In genomic region chr5:77086611-77087483, GRCh38 we compare ENCODE assay signal across 1 cellular context.
A peak's percentile ranks its signal among the peaks of the same experiment; 100 is the strongest.
TF ChIP-seq lines count a peak whose summit lies in the region.

ZBED3 (minus strand) TSS chr5:77087285; CDS start chr5:77077878, 9,407 bp downstream.

TF ChIP-seq in H1, 55 proteins besides CTCF, POLR2A, EP300 and RAD21 (continued from another document):
- TF ChIP-seq ASH2L (IDR thresholded peaks at IDR 0.05; ENCODE audit: low read length) (peak; percentile 76), BRCA1 (IDR thresholded peaks at IDR 0.05; ENCODE audit: low read depth, low read length) (no peak), TCF12 (IDR thresholded peaks at IDR 0.05; ENCODE audit: low read depth, low read length) (0 out of 2 replicates have a peak, but pooled peaks have one; percentile 22), SIX5 (IDR thresholded peaks at IDR 0.05; ENCODE audit: low read depth, low read length) (no peak), SRF (IDR thresholded peaks at IDR 0.05; ENCODE audit: low read depth, low read length) (no peak; the same call in 1 of the 2 replicates), NRF1 (IDR thresholded peaks at IDR 0.05; ENCODE audit: low read depth, low read length) (no peak), KDM4A (IDR thresholded peaks at IDR 0.05; ENCODE audit: low read depth, low read length, severe bottlenecking) (peak; percentile 79), HDAC6 (IDR thresholded peaks at IDR 0.05; ENCODE audit: low read depth, low read length) (no peak), ATF2 (IDR thresholded peaks at IDR 0.05; ENCODE audit: low read length) (peak; percentile 82; the same call in 1 of the 2 replicates), SAP30 (IDR thresholded peaks at IDR 0.05; ENCODE audit: insufficient read depth, insufficient replicate concordance, low read length) (no peak), SIN3A (conservative IDR thresholded peaks at IDR 0.05 in 1 of 2, IDR thresholded peaks at IDR 0.05 in 1 of 2; ENCODE audit: low read depth in 1 of 2, low read length in 2 of 2) (peak in 1 of 2 experiments; percentile 42; a peak in 1 of 4 replicates), TAF1 (IDR thresholded peaks at IDR 0.05; ENCODE audit: low read depth, low read length) (peak; percentile 81), SP2 (IDR thresholded peaks at IDR 0.05; ENCODE audit: low read length) (no peak), ATF3 (IDR thresholded peaks at IDR 0.05; ENCODE audit: insufficient read depth, low read depth, low read length) (peak; percentile 61; the same call in 1 of the 2 replicates), BACH1 (IDR thresholded peaks at IDR 0.05; ENCODE audit: low read length) (no peak; the same call in none of the 2 replicates), SP4 (IDR thresholded peaks at IDR 0.05; ENCODE audit: low read length) (no peak), KDM1A (IDR thresholded peaks at IDR 0.05; ENCODE audit: borderline replicate concordance, low read length) (no peak), GTF2F1 (IDR thresholded peaks at IDR 0.05; ENCODE audit: borderline replicate concordance, low read depth, low read length) (no peak), EGR1 (IDR thresholded peaks at IDR 0.05; ENCODE audit: borderline replicate concordance, low read depth, low read length) (no peak), TAF7 (optimal IDR thresholded peaks at IDR 0.05; ENCODE audit: borderline replicate concordance, low read depth, low read length) (peak; percentile 51), JUN (IDR thresholded peaks at IDR 0.05; ENCODE audit: low read depth, low read length) (0 out of 2 replicates have a peak, but pooled peaks have one; percentile 20), JUND (IDR thresholded peaks at IDR 0.05; ENCODE audit: low read length) (peak; percentile 92), USF2 (IDR thresholded peaks at IDR 0.05; ENCODE audit: low read length) (peak; percentile 57; the same call in 1 of the 2 replicates), CEBPB (IDR thresholded peaks at IDR 0.05; ENCODE audit: low read depth, low read length) (peak; percentile 98), CTBP2 (IDR thresholded peaks at IDR 0.05; ENCODE audit: borderline replicate concordance, insufficient read depth, insufficient read length, low read length) (no peak), YY1 (IDR thresholded peaks at IDR 0.05; ENCODE audit: low read depth, low read length) (peak; percentile 28; the same call in 1 of the 2 replicates), KDM5A (IDR thresholded peaks at IDR 0.05; ENCODE audit: low read length) (no peak), SP1 (IDR thresholded peaks at IDR 0.05; ENCODE audit: low read depth, low read length) (0 out of 2 replicates have a peak, but pooled peaks have one; percentile 17), MAX (IDR thresholded peaks at IDR 0.05) (peak; percentile 83), POLR2AphosphoS5 (IDR thresholded peaks at IDR 0.05; ENCODE audit: low read depth, low read length) (peak; percentile 75), POU5F1 (IDR thresholded peaks at IDR 0.05; ENCODE audit: low read depth, low read length) (no peak), CBX5 (IDR thresholded peaks at IDR 0.05; ENCODE audit: low read depth, low read length) (no peak), RBBP5 (IDR thresholded peaks at IDR 0.05; ENCODE audit: borderline replicate concordance, low read depth, low read length) (peak; percentile 43; the same call in 1 of the 2 replicates), CREB1 (IDR thresholded peaks at IDR 0.05) (peak; percentile 90), E2F6 (IDR thresholded peaks at IDR 0.05) (peak; percentile 65), TEAD4 (IDR thresholded peaks at IDR 0.05; ENCODE audit: low read depth, low read length) (peak; percentile 12; the same call in 1 of the 2 replicates), RXRA (IDR thresholded peaks at IDR 0.05; ENCODE audit: insufficient read depth, low read depth, low read length) (no peak), CHD2 (IDR thresholded peaks at IDR 0.05; ENCODE audit: low read length) (0 out of 2 replicates have a peak, but pooled peaks have one; percentile 6), PHF8 (conservative IDR thresholded peaks at IDR 0.05; ENCODE audit: low read depth, low read length) (peak; percentile 78), CHD7 (IDR thresholded peaks at IDR 0.05; ENCODE audit: insufficient replicate concordance, low read length) (peak; percentile 12), HDAC2 (IDR thresholded peaks at IDR 0.05; ENCODE audit: borderline replicate concordance in 1 of 2, low read depth in 2 of 2, low read length in 2 of 2) (0 out of 4 replicates have a peak, but pooled peaks have one; percentile 10 to 50)
